ENCODE assay signal across 10 cellular contexts in genomic region chr19:15284896-15285295, GRCh38. TPM values are rescaled to one million over a fixed set of nuclear protein-coding genes. Genes with fewer than 3 reads are reported as not detected.
A peak's percentile ranks its signal among the peaks of the same experiment; 100 is the strongest.
DNase-seq lines count a peak whose midpoint lies in the region; ATAC-seq, FAIRE-seq and TF ChIP-seq lines count a peak whose summit lies in the region.
"Had no signal": no experiment of that assay in that cellular context is flagged by ENCODE, and none has a peak within 500 bp of the region (broad histone marks: within the 10 kb centered on the region; RNA-seq: fewer than 3 reads in every experiment).

No MANE protein-coding gene starts in this region.

- no peak overlapping the region for H3K9ac ChIP-seq in GM12878 (ENCODE audit: control insufficient read depth, insufficient read depth, low read length)
- H3K9ac ChIP-seq in neural progenitor cell: no peak overlapping the region

- 5% methylated on average over 3 of the region's 3 CpGs for WGBS in GM12878 (ENCODE audit: insufficient coverage, insufficient replicate concordance, low lambda C conversion rate, missing lambda C conversion rate)

- no peaks in the 10 kb centered on the region for H3K27me3 ChIP-seq in CD4-positive, alpha-beta T cell (ENCODE audit: control insufficient read depth, insufficient read depth, low read length)
- H3K27me3 ChIP-seq in GM12878 (replicated peaks in 1 of 2; ENCODE audit: control insufficient read depth in 2 of 2, insufficient read depth in 2 of 2, low read length in 1 of 2) (no peaks in the 10 kb centered on the region), neural progenitor cell (no peaks in the 10 kb centered on the region)

- in situ Hi-C loops in GM12878 (cut with MboI): no loop called here

- peak overlapping the region; percentile 75 for H3K27ac Mint-ChIP-seq in CD4-positive, alpha-beta T cell
- H3K27ac Mint-ChIP-seq in IgD-negative memory B cell (peak overlapping the region in 2 of 3 donors; percentile 57 to 90), neural progenitor cell (peak overlapping the region; percentile 33), MCF 10A (ENCODE audit: low read depth, unreplicated experiment) (no peak overlapping the region)

- H2AFZ ChIP-seq in GM12878 (ENCODE audit: control insufficient read depth, low read depth, low read length): no peak overlapping the region
- H2AFZ ChIP-seq in neural progenitor cell (replicated peaks): no peak overlapping the region

- no peak for DNase-seq in CD4-positive, alpha-beta T cell
- no peak for DNase-seq in GM12878 (ENCODE audit: low read depth, low spot score)
- no peak for DNase-seq in neural progenitor cell (ENCODE audit: low spot score)
- no peak for DNase-seq in NCI-H1417 (lab: John Stamatoyannopoulos, UW)
- DNase-seq in MCF 10A (ENCODE audit: unreplicated experiment): no peak
- DNase-seq in left cardiac atrium: no peak
- DNase-seq in NK-92 (lab: John Stamatoyannopoulos, UW; ENCODE audit: unreplicated experiment): no peak
- DNase-seq: stimulated activated CD4-positive, alpha-beta T cell treated with anti-CD3 and anti-CD28 coated beads, Interleukin-4, amount 100 ng/mL, for 24 hours; T-helper 9 cell had no signal

- TF ChIP-seq RAD21 in GM12878 (IDR thresholded peaks at IDR 0.05; ENCODE audit: insufficient read depth, low read depth, low read length): no peak

- H3K9me3 ChIP-seq in CD4-positive, alpha-beta T cell (ENCODE audit: control insufficient read depth, low read length): no peaks in the 10 kb centered on the region
- no peaks in the 10 kb centered on the region for H3K9me3 ChIP-seq in GM12878 (replicated peaks; ENCODE audit: control insufficient read depth, insufficient read depth, low read length)
- H3K9me3 ChIP-seq in neural progenitor cell (ENCODE audit: low read depth): no peaks in the 10 kb centered on the region

- H3K79me2 ChIP-seq in GM12878 (ENCODE audit: control insufficient read depth, insufficient read depth, low read length) (peaks cover 97% of the 10 kb centered on the region), neural progenitor cell (ENCODE audit: low read depth) (peaks cover 100% of the 10 kb centered on the region)

- TF ChIP-seq EP300 in GM12878 (IDR thresholded peaks at IDR 0.05; ENCODE audit: borderline replicate concordance in 1 of 2, control insufficient read depth in 1 of 2, low read depth in 2 of 2, low read length in 2 of 2): no peak

- SMC1A ChIA-PET in GM12878 (lab: Charles Lee; ENCODE audit: uncharacterized antibody, unreplicated experiment): interaction anchor here (0.6 to 4.1 kb wide), 3 partner anchors 7 to 60 kb away, joined by 3 to 16 read pairs (median 11); no protein-coding TSS in a partner anchor

- peak; percentile 33 for ATAC-seq in CD4-positive, alpha-beta T cell (ENCODE audit: poor library complexity)
- ATAC-seq in GM12878 (no peak), left cardiac atrium (no peak)

- H3K4me3 ChIP-seq in GM12878: no peak overlapping the region
- H3K4me3 ChIP-seq in neural progenitor cell: no peak overlapping the region

- no peak for TF ChIP-seq POLR2A in GM12878 (IDR thresholded peaks at IDR 0.05; ENCODE audit: low read depth, low read length)

- peaks cover 7 to 11% of the 10 kb centered on the region in 2 experiments; a peak in 2 of 4 replicates for H3K36me3 ChIP-seq in GM12878 (ENCODE audit: control insufficient read depth in 2 of 2, insufficient read depth in 2 of 2, low read length in 1 of 2)
- no peaks in the 10 kb centered on the region for H3K36me3 ChIP-seq in neural progenitor cell

- BruUV-seq in GM12878 (replicated peaks; lab: Mats Ljungman, UMichigan) (no TSS peak), MCF 10A (replicated peaks; lab: Mats Ljungman, UMichigan) (no TSS peak)

- TF ChIP-seq CTCF in CD4-positive, alpha-beta T cell (IDR thresholded peaks at IDR 0.05): no peak
- TF ChIP-seq CTCF in GM12878 (IDR thresholded peaks at IDR 0.05 in 2 of 3, conservative IDR thresholded peaks at IDR 0.05 in 1 of 3; ENCODE audit: control insufficient read depth in 2 of 3, extremely low read depth in 1 of 3, insufficient read depth in 1 of 3, low read depth in 3 of 3, low read length in 3 of 3): no peak
- no peak for TF ChIP-seq CTCF in neural progenitor cell (IDR thresholded peaks at IDR 0.05)
- TF ChIP-seq CTCF in MCF 10A (IDR thresholded peaks at IDR 0.05; ENCODE audit: unreplicated experiment): no peak

- H3F3A ChIP-seq in neural progenitor cell (ENCODE audit: low read depth): peaks cover 26% of the 10 kb centered on the region

- CTCF ChIA-PET in CD4-positive, alpha-beta T cell (lab: Charles Lee): no interaction called here
- CTCF ChIA-PET in GM12878 (lab: Yijun Ruan, JAX) (no interaction called here), MCF 10A (lab: Yijun Ruan, JAX) (interaction anchor here (1.3 kb wide), 1 partner anchor 12 kb away, joined by 4 read pairs; no protein-coding TSS in a partner anchor)

- peaks cover 4% of the 10 kb centered on the region for H3K36me3 Mint-ChIP-seq in CD4-positive, alpha-beta T cell (ENCODE audit: low read depth)
- peaks cover 2% of the 10 kb centered on the region for H3K36me3 Mint-ChIP-seq in IgD-negative memory B cell
- no peaks in the 10 kb centered on the region for H3K36me3 Mint-ChIP-seq in neural progenitor cell
- H3K36me3 Mint-ChIP-seq in MCF 10A (ENCODE audit: insufficient read depth, unreplicated experiment): peaks cover 6% of the 10 kb centered on the region

- H3K4me1 ChIP-seq in GM12878 (ENCODE audit: control insufficient read depth, insufficient read depth, low read length) (peaks cover 69% of the 10 kb centered on the region), neural progenitor cell (peaks cover 60% of the 10 kb centered on the region)

- H3K4me2 ChIP-seq in GM12878 (ENCODE audit: control insufficient read depth, insufficient read depth): no peak overlapping the region
- no peak overlapping the region for H3K4me2 ChIP-seq in neural progenitor cell

- H3K9me3 Mint-ChIP-seq in CD4-positive, alpha-beta T cell: no peaks in the 10 kb centered on the region
- no peaks in the 10 kb centered on the region for H3K9me3 Mint-ChIP-seq in IgD-negative memory B cell
- H3K9me3 Mint-ChIP-seq in neural progenitor cell: no peaks in the 10 kb centered on the region
- H3K9me3 Mint-ChIP-seq in MCF 10A (ENCODE audit: unreplicated experiment): no peaks in the 10 kb centered on the region

- RAD21 ChIA-PET in GM12878 (lab: Charles Lee; ENCODE audit: unreplicated experiment): interaction anchor here (1.1 kb wide), 1 partner anchor 19 kb away, joined by 3 read pairs; no protein-coding TSS in a partner anchor

- peaks cover 100% of the 10 kb centered on the region for H3K4me1 Mint-ChIP-seq in CD4-positive, alpha-beta T cell (ENCODE audit: low read depth)
- H3K4me1 Mint-ChIP-seq in IgD-negative memory B cell (peaks cover 78 to 89% (median 79%) of the 10 kb centered on the region in 3 donors), neural progenitor cell (peaks cover 89% of the 10 kb centered on the region), MCF 10A (ENCODE audit: insufficient read depth, unreplicated experiment) (peaks cover 57% of the 10 kb centered on the region)

- H3K27ac ChIP-seq in CD4-positive, alpha-beta T cell (ENCODE audit: low read depth, low read length): no peak overlapping the region
- H3K27ac ChIP-seq in GM12878 (ENCODE audit: control insufficient read depth, insufficient read depth) (0 out of 2 replicates have a peak overlapping the region, but pooled peaks have one; percentile 13), neural progenitor cell (no peak overlapping the region)

- no peak for FAIRE-seq in GM12878 (lab: Jason Lieb, UNC)

- H4K20me1 ChIP-seq in GM12878 (ENCODE audit: control insufficient read depth, insufficient read depth) (peaks cover 27% of the 10 kb centered on the region), neural progenitor cell (ENCODE audit: low read depth) (peaks cover 100% of the 10 kb centered on the region)

- H3K27me3 Mint-ChIP-seq in CD4-positive, alpha-beta T cell: no peaks in the 10 kb centered on the region
- no peaks in the 10 kb centered on the region for H3K27me3 Mint-ChIP-seq in IgD-negative memory B cell
- peaks cover 2% of the 10 kb centered on the region for H3K27me3 Mint-ChIP-seq in neural progenitor cell (ENCODE audit: insufficient read depth, low read depth)
- H3K27me3 Mint-ChIP-seq in MCF 10A (ENCODE audit: insufficient read depth, unreplicated experiment): no peaks in the 10 kb centered on the region

- peak overlapping the region; percentile 81 for H3K4me3 Mint-ChIP-seq in CD4-positive, alpha-beta T cell
- peak overlapping the region in 2 of 4 donors; percentile 83 for H3K4me3 Mint-ChIP-seq in IgD-negative memory B cell
- H3K4me3 Mint-ChIP-seq in neural progenitor cell: no peak overlapping the region
- no peak overlapping the region for H3K4me3 Mint-ChIP-seq in MCF 10A (ENCODE audit: unreplicated experiment)

- POLR2A ChIA-PET in CD4-positive, alpha-beta T cell (lab: Charles Lee): no interaction called here
- POLR2A ChIA-PET in GM12878 (lab: Charles Lee) (interaction anchor here (1.2 kb wide), 1 partner anchor 33 kb away, joined by 3 read pairs; no protein-coding TSS in a partner anchor), MCF 10A (lab: Yijun Ruan, JAX) (interaction anchor here (0.7 to 4.6 kb wide), 3 partner anchors 8 to 13 kb away, joined by 3 to 50 read pairs (median 15); no protein-coding TSS in a partner anchor)

- intact Hi-C loops in CD4-positive, alpha-beta T cell (cut with DNase I, micrococcal nuclease): loop anchor here in 1 of 2 experiments (5.0 kb wide), 2 partner anchors 37 to 92 kb away; partner anchors contain the start of gene AKAP8
- intact Hi-C loops in GM12878 (cut with micrococcal nuclease; ENCODE audit: unreplicated experiment): no loop called here
- intact Hi-C loops in MCF 10A (cut with micrococcal nuclease): loop anchor here (5.0 kb wide), 1 partner anchor 37 kb away; no protein-coding TSS in a partner anchor
- intact Hi-C loops in left cardiac atrium (cut with DNase I): loop anchor here in 1 of 2 donors (5.0 kb wide), 2 partner anchors 42 to 82 kb away; no protein-coding TSS in a partner anchor

RNA-seq across cellular contexts. Expression of gene BRD4, which starts 47.4 kb away (rescaled TPM):
- 100 to 1,000 TPM; 101 to 102 TPM for total RNA-seq in CD4-positive, alpha-beta T cell
- polyA plus RNA-seq in IgD-negative memory B cell (20.5 TPM), GM12878 (2011; rRNA removed) (3.9 and 6.0 TPM in 2 replicates), GM12878 (2014; fragmentation: Illumina TruSeq; extraction: Trizol) (12.1 and 22.9 TPM in 2 replicates), GM12878 (2014; fragmentation: Nextera tagmentation; extraction: Ambion mirVana) (1 to 10 TPM; 5.3 to 8.6 TPM), GM12878 (2014; rRNA removed) (18.3 and 26.8 TPM in 2 replicates), GM12878 (2016; fragmentation: Nextera tagmentation; extraction: Ambion mirVana) (10 to 100 TPM; 12.2 to 13.1 TPM)
- total RNA-seq in GM12878 (2013; cell fraction: nucleolus; rRNA removed): 132 and 152 TPM in 2 replicates
- total RNA-seq in GM12878 (2014; rRNA removed) (9.3 and 11.4 TPM in 2 replicates), GM12878 (2014; rRNA removed; fragmentation: Illumina TruSeq; extraction: Trizol) (8.2 and 9.3 TPM in 2 replicates), GM12878 (2021) (84.4 and 88.8 TPM in 2 replicates), neural progenitor cell (ENCODE audit: low replicate concordance) (14.5 and 20.9 TPM in 2 replicates), MCF 10A (2022) (167 and 189 TPM in 2 replicates), left cardiac atrium (10 to 100 TPM; 43.9 to 63.3 TPM)
- 13.0 TPM for polyA plus RNA-seq in GM12878 (2011; ENCODE audit: low read depth)
- polyA plus RNA-seq in GM12878 (2011; cell fraction: cytosol; rRNA removed): 4.3 and 5.9 TPM in 2 replicates
- polyA plus RNA-seq in GM12878 (2011; cell fraction: nucleus; rRNA removed): 47.2 and 65.0 TPM in 2 replicates
- polyA plus RNA-seq in GM12878 (2012): 33.0 and 53.4 TPM in 2 replicates
- polyA minus RNA-seq in GM12878 (2011; rRNA and poly(A)+ RNA removed): 18.0 and 22.3 TPM in 2 replicates
- 15.6 and 16.7 TPM in 2 replicates for polyA minus RNA-seq in GM12878 (2011; cell fraction: cytosol; rRNA and poly(A)+ RNA removed)
- 40.9 and 74.5 TPM in 2 replicates for polyA minus RNA-seq in GM12878 (2011; cell fraction: nucleus; rRNA and poly(A)+ RNA removed)

RNA-seq across cellular contexts. Expression of gene EPHX3, which starts 52.6 kb away (rescaled TPM):
- total RNA-seq in CD4-positive, alpha-beta T cell: not detected
- polyA plus RNA-seq in IgD-negative memory B cell (not detected), GM12878 (2011; rRNA removed) (0.04 TPM in 1 of 2 replicates, not detected in the other), GM12878 (2014; fragmentation: Illumina TruSeq; extraction: Trizol) (not detected in 2 replicates), GM12878 (2014; fragmentation: Nextera tagmentation; extraction: Ambion mirVana) (not detected), GM12878 (2014; rRNA removed) (not detected in 2 replicates), GM12878 (2016; fragmentation: Nextera tagmentation; extraction: Ambion mirVana) (not detected)
- total RNA-seq in GM12878 (2013; cell fraction: nucleolus; rRNA removed): not detected in 2 replicates
- total RNA-seq in GM12878 (2014; rRNA removed) (not detected in 2 replicates), GM12878 (2014; rRNA removed; fragmentation: Illumina TruSeq; extraction: Trizol) (not detected in 2 replicates), GM12878 (2021) (not detected in 2 replicates), neural progenitor cell (ENCODE audit: low replicate concordance) (2.2 and 2.3 TPM in 2 replicates), MCF 10A (2022) (0.96 and 1.1 TPM in 2 replicates), left cardiac atrium (under 1 TPM in 1 of 2 donors, not detected in 1; 0.21 TPM)
- not detected for polyA plus RNA-seq in GM12878 (2011; ENCODE audit: low read depth)
- polyA plus RNA-seq in GM12878 (2011; cell fraction: cytosol; rRNA removed): not detected in 2 replicates
- polyA plus RNA-seq in GM12878 (2011; cell fraction: nucleus; rRNA removed): 0.26 TPM in 1 of 2 replicates, not detected in the other
- not detected in 2 replicates for polyA plus RNA-seq in GM12878 (2012)
- polyA minus RNA-seq in GM12878 (2011; rRNA and poly(A)+ RNA removed): 0.21 and 0.29 TPM in 2 replicates
- not detected in 2 replicates for polyA minus RNA-seq in GM12878 (2011; cell fraction: cytosol; rRNA and poly(A)+ RNA removed)
- 0.48 TPM in 1 of 2 replicates, not detected in the other for polyA minus RNA-seq in GM12878 (2011; cell fraction: nucleus; rRNA and poly(A)+ RNA removed)
